10 cellular contexts compared by ENCODE assay signal in the genomic region with DNA sequence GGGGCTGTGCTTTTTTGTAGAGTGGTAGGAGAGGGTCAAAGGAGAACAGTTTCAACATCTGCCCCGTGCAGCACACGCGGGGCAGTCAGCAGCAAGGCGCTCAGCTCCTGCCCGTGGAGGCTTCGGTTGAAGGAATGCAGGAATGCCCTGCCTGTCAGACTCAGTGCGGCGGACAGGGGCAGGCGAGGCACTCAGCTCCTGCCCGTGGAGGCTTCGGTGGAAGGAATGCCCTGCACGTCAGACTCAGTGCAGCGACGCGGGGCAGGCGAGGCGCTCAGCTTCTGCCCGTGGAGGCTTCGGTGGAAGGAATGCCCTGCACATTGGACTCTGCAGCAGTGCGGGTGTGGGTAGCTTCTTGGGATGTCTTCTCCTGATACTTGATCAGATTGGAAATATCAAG.
"Had no signal": no experiment of that assay in that cellular context is flagged by ENCODE, and none has a peak within 500 bp of the region (broad histone marks: within the 10 kb centered on the region; RNA-seq: fewer than 3 reads in every experiment).

No MANE protein-coding gene starts in this region.

- H3K9ac ChIP-seq: SK-N-SH had no signal

- DNase-seq: activated CD4-positive, alpha-beta T cell treated with anti-CD3 and anti-CD28 coated beads, Interleukin-2, amount 10 ng/mL, durations not matched to agents 24 days and 14 days; esophagus squamous epithelium; foreskin fibroblast; naive thymus-derived CD8-positive, alpha-beta T cell; SK-N-SH; small intestine; tibial artery had no signal

- H3K27ac ChIP-seq: esophagus squamous epithelium, tibial artery had no signal

- H3K4me2 ChIP-seq: SK-N-SH had no signal

- H3K4me3 ChIP-seq: esophagus squamous epithelium, tibial artery had no signal

- ATAC-seq: activated T-helper 17 cell treated with anti-CD3 and anti-CD28 coated beads, Interleukin-2, amount 50 U/mL, for 72 hours; naive thymus-derived CD8-positive, alpha-beta T cell; stimulated activated effector memory CD8-positive, alpha-beta T cell treated with anti-CD3 and anti-CD28 coated beads, Interleukin-12 subunit alpha, Interleukin-12 subunit beta, amount 100 ng/mL, for 72 hours; WTC11 had no signal

- H3K27me3 ChIP-seq: esophagus squamous epithelium, tibial artery had no signal

- H3K9me3 ChIP-seq: esophagus squamous epithelium, SK-N-SH, tibial artery had no signal
